ENCODE assay signal across 2 cellular contexts in the genomic region with DNA sequence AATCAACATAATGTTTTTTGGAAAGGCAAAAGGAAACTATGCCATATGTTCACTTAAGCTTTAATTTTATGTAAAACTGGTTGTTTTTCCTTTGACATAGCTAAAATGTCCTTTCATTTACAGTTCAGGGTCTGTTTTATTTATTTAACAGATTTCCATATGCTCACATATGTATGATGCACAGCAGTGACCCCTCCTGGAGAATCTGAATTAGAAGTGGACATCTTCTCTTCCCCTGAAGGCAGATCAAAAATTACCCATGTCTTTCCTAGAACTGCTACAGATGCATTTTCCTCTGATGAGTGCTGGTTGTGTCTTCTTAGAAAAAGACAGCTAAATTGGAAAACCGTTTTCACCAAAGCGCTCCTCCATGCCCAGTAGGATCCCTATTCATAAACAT.
TF ChIP-seq lines count a peak whose summit lies in the region.

No MANE protein-coding gene starts in this region.

TF ChIP-seq in liver, 16 proteins besides CTCF, POLR2A, EP300 and RAD21 (continued from another document):
- TF ChIP-seq, protein P1, sequence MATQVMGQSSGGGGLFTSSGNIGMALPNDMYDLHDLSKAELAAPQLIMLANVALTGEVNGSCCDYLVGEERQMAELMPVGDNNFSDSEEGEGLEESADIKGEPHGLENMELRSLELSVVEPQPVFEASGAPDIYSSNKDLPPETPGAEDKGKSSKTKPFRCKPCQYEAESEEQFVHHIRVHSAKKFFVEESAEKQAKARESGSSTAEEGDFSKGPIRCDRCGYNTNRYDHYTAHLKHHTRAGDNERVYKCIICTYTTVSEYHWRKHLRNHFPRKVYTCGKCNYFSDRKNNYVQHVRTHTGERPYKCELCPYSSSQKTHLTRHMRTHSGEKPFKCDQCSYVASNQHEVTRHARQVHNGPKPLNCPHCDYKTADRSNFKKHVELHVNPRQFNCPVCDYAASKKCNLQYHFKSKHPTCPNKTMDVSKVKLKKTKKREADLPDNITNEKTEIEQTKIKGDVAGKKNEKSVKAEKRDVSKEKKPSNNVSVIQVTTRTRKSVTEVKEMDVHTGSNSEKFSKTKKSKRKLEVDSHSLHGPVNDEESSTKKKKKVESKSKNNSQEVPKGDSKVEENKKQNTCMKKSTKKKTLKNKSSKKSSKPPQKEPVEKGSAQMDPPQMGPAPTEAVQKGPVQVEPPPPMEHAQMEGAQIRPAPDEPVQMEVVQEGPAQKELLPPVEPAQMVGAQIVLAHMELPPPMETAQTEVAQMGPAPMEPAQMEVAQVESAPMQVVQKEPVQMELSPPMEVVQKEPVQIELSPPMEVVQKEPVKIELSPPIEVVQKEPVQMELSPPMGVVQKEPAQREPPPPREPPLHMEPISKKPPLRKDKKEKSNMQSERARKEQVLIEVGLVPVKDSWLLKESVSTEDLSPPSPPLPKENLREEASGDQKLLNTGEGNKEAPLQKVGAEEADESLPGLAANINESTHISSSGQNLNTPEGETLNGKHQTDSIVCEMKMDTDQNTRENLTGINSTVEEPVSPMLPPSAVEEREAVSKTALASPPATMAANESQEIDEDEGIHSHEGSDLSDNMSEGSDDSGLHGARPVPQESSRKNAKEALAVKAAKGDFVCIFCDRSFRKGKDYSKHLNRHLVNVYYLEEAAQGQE (IDR thresholded peaks at IDR 0.05) = no peak
- TF ChIP-seq, protein P2, sequence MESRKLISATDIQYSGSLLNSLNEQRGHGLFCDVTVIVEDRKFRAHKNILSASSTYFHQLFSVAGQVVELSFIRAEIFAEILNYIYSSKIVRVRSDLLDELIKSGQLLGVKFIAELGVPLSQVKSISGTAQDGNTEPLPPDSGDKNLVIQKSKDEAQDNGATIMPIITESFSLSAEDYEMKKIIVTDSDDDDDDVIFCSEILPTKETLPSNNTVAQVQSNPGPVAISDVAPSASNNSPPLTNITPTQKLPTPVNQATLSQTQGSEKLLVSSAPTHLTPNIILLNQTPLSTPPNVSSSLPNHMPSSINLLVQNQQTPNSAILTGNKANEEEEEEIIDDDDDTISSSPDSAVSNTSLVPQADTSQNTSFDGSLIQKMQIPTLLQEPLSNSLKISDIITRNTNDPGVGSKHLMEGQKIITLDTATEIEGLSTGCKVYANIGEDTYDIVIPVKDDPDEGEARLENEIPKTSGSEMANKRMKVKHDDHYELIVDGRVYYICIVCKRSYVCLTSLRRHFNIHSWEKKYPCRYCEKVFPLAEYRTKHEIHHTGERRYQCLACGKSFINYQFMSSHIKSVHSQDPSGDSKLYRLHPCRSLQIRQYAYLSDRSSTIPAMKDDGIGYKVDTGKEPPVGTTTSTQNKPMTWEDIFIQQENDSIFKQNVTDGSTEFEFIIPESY (IDR thresholded peaks at IDR 0.05) = no peak
- TF ChIP-seq, protein P3, sequence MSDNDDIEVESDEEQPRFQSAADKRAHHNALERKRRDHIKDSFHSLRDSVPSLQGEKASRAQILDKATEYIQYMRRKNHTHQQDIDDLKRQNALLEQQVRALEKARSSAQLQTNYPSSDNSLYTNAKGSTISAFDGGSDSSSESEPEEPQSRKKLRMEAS (IDR thresholded peaks at IDR 0.05) = no peak
- no peak for TF ChIP-seq FOXA2 (IDR thresholded peaks at IDR 0.05)
- TF ChIP-seq HNF4G (IDR thresholded peaks at IDR 0.05) = no peak
TF ChIP-seq in liver: peak in this region for 0.

TF ChIP-seq in HepG2, 621 proteins besides CTCF, POLR2A, EP300 and RAD21 (continued from another document):
- TF ChIP-seq RAD51 (IDR thresholded peaks at IDR 0.05; ENCODE audit: borderline replicate concordance) = no peak
- TF ChIP-seq PRMT3 (CRISPR knock-in tag; IDR thresholded peaks at IDR 0.05; ENCODE audit: borderline replicate concordance, low read depth) = no peak
- TF ChIP-seq ZNF101 (CRISPR knock-in tag; IDR thresholded peaks at IDR 0.05; ENCODE audit: borderline replicate concordance, low read depth) = no peak
- TF ChIP-seq CBX2 (IDR thresholded peaks at IDR 0.05; ENCODE audit: low read depth, low read length) = no peak
- no peak for TF ChIP-seq CBX2 (CRISPR knock-in tag; IDR thresholded peaks at IDR 0.05; ENCODE audit: low read depth)
- TF ChIP-seq SRSF4 (IDR thresholded peaks at IDR 0.05; ENCODE audit: low read depth, low read length, poor library complexity, severe bottlenecking) = no peak
- TF ChIP-seq EEA1 (CRISPR knock-in tag; IDR thresholded peaks at IDR 0.05; ENCODE audit: borderline replicate concordance) = no peak
- TF ChIP-seq PTBP1 (IDR thresholded peaks at IDR 0.05; ENCODE audit: low read depth, low read length, poor library complexity, severe bottlenecking) = no peak
- no peak for TF ChIP-seq ATAD3A (CRISPR knock-in tag; IDR thresholded peaks at IDR 0.05)
- no peak for TF ChIP-seq MATR3 (CRISPR knock-in tag; IDR thresholded peaks at IDR 0.05)
